In the genomic region with DNA sequence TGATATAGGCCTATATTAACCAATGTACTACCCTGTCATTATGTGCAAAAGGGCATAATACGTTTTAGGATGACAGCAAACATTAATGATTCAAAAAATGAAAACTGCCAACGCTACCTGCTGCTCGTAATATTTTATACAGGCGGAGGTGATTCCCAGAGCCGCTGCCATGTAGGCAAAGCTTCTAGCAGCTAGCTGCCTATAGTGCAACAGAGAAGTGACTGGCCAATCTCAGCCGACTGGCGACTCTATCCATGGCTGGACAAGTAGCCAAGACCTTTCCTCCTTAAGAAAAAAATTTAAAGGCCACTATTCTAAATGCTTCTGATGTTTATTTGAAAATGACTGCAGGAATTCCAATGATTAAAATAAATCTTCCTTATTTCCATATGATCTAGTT, we compare ENCODE assay signal across 12 cellular contexts. TPM values are rescaled to one million over a fixed set of nuclear protein-coding genes. Genes with fewer than 3 reads are reported as not detected.
DNase-seq lines count a peak whose midpoint lies in the region; ATAC-seq, FAIRE-seq and TF ChIP-seq lines count a peak whose summit lies in the region.
"Had no signal": no experiment of that assay in that cellular context is flagged by ENCODE, and none has a peak within 500 bp of the region (broad histone marks: within the 10 kb centered on the region; RNA-seq: fewer than 3 reads in every experiment).

No MANE protein-coding gene starts in this region.

- no peak for TF ChIP-seq POLR2A in breast epithelium (IDR thresholded peaks at IDR 0.05)

- H3K4me1 Mint-ChIP-seq in Calu3 (ENCODE audit: low read depth, unreplicated experiment) = peaks cover 27% of the 10 kb centered on the region

- no peaks in the 10 kb centered on the region for H3K9me3 Mint-ChIP-seq in Calu3 (ENCODE audit: low read depth, unreplicated experiment)

- no peaks in the 10 kb centered on the region for H3K27me3 ChIP-seq in breast epithelium

- DNase-seq in Calu3 = no peak
- no peak for DNase-seq in breast epithelium (ENCODE audit: low spot score in 2 of 2)
- peak; percentile 57 for DNase-seq in left lobe of liver (ENCODE audit: low spot score)
- DNase-seq in retinal pigment epithelial cell (ENCODE audit: low read depth) = no peak
- DNase-seq in stimulated activated CD8-positive, alpha-beta memory T cell treated with anti-CD3 and anti-CD28 coated beads, Interleukin-4, amount 100 ng/mL, for 48 hours = no peak
- DNase-seq in GM19239 (ENCODE audit: insufficient read length, low spot score) = no peak
- no peak for DNase-seq in KBM-7
- no peak for DNase-seq in SKM-1 treated with dmso at 0.1 percent for 144 hours (lab: John Stamatoyannopoulos, UW; ENCODE audit: unreplicated experiment)
- DNase-seq: CD4-positive, CD25-positive, alpha-beta regulatory T cell; KG1 had no signal

- H3K4me3 Mint-ChIP-seq in Calu3 (ENCODE audit: low read depth, unreplicated experiment) = peak overlapping the region; percentile 88

- peak; percentile 53 for ATAC-seq in left lobe of liver

- intact Hi-C loops in Calu3 (cut with micrococcal nuclease; ENCODE audit: unreplicated experiment) (no loop called here), breast epithelium (cut with DNase I; ENCODE audit: low total_unique reads) (no loop called here)

- no peak for TF ChIP-seq CTCF in Calu3 (IDR thresholded peaks at IDR 0.05; ENCODE audit: unreplicated experiment)
- no peak for TF ChIP-seq CTCF in breast epithelium (IDR thresholded peaks at IDR 0.05)
- no peak for TF ChIP-seq CTCF in retinal pigment epithelial cell (conservative IDR thresholded peaks at IDR 0.05; ENCODE audit: low read depth, low read length)

- CTCF ChIA-PET in Calu3 (lab: Charles Lee) = no interaction called here

- no peak for FAIRE-seq in GM19239 (lab: Jason Lieb, UNC)
- FAIRE-seq: GM12891 had no signal

- H3K4me3 ChIP-seq in breast epithelium = peak overlapping the region; percentile 42 to 66 (median 49)
- peak overlapping the region; percentile 86 for H3K4me3 ChIP-seq in retinal pigment epithelial cell (ENCODE audit: low read length)

- BruUV-seq in Calu3 (replicated peaks; lab: Mats Ljungman, UMichigan) = no TSS peak

- H3K4me1 ChIP-seq in breast epithelium = peaks cover 0 to 4% of the 10 kb centered on the region in 2 donors

- H3K27ac ChIP-seq in breast epithelium = no peak overlapping the region

- H3K27ac Mint-ChIP-seq in Calu3 (ENCODE audit: unreplicated experiment) = no peak overlapping the region
- H3K27ac Mint-ChIP-seq: CD4-positive, CD25-positive, alpha-beta regulatory T cell had no signal

- no peaks in the 10 kb centered on the region for H3K27me3 Mint-ChIP-seq in Calu3 (ENCODE audit: unreplicated experiment)
- H3K27me3 Mint-ChIP-seq: CD4-positive, CD25-positive, alpha-beta regulatory T cell had no signal

- H3K9me3 ChIP-seq in breast epithelium = no peaks in the 10 kb centered on the region

- H3K36me3 ChIP-seq in breast epithelium = no peaks in the 10 kb centered on the region

- in situ Hi-C loops in KBM-7 (cut with MboI; ENCODE audit: low pct_unique_long_range_greater_than_20kb, low sequenced_read_pairs) = no loop called here

- H3K36me3 Mint-ChIP-seq in Calu3 (ENCODE audit: insufficient read depth, unreplicated experiment) = peaks cover 29% of the 10 kb centered on the region
- H3K36me3 Mint-ChIP-seq: CD4-positive, CD25-positive, alpha-beta regulatory T cell had no signal

RNA-seq across cellular contexts. Expression of gene PPARGC1A, which starts 1.9 kb away (rescaled TPM):
- total RNA-seq in Calu3 (2022) (5.4 and 7.6 TPM in 2 replicates), breast epithelium (1 to 10 TPM; 4.0 to 7.9 (median 6.1) TPM), left lobe of liver (29.6 TPM)
- total RNA-seq: activated CD8-positive, alpha-beta memory T cell treated with anti-CD3 and anti-CD28 coated beads for 36 hours; CD4-positive, CD25-positive, alpha-beta regulatory T cell had no signal
